Comparison of ENCODE assay signal across 8 cellular contexts in the genomic region with DNA sequence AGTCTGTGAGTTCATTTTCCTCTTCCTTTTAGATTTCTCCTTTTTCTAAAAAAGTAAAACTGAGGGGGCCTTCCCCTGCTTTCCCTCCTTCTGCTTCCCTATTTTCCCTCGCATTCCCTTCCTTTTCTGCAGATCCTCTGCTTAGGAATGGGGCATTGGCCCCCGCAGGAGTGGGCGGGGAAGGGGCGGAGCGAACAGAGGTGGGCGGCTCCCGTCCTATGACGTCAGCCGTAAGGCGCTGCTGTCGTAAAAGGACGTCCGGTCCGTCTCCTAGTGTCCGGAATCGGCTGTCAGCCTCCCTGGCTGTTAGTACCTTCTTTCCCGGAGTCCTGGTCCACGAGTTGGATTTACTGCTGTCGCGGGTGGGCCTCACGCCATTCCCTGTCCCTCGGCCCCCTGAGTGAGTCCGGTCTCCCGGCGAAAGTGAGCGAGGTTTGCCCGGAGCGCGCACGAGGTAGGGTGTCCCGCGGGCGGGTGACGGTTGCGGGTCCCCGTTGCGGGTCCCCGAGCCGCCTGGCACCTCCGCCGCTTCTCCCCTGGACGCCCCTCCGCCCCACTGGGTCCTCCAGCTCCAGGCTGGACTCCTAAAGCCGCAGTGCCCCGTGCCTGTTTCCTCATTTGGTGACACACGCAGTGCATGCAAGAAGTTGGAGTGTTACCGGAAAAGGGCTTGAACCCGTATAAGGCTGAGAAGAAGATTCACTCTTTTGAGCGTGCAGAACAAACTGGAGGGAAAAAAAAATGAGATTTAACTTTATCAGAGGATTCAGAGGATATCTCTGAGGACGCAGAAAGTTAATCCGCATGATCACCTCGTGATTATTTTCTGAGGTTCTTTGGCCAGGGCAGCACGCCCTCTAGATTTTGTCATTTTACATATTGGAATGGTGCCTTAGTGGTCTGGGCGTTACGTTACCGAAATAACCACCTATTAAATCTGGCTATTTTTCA. TPM values are rescaled to one million over a fixed set of nuclear protein-coding genes. Genes with fewer than 3 reads are reported as not detected.
DNase-seq lines count a peak whose midpoint lies in the region; ATAC-seq and TF ChIP-seq lines count a peak whose summit lies in the region.

A gene (plus strand): TSS at position 241 of the 951 bp plus-strand sequence. CDS start 1,477 bp downstream, outside the sequence.

- H3K4me1 ChIP-seq in Peyer's patch (peaks cover 0 to 13% (median 7%) of the 10 kb centered on the region in 4 donors), esophagus squamous epithelium (peaks cover 13 to 36% (median 14%) of the 10 kb centered on the region in 3 donors)

- peak within 1 kb of the TSS; percentile 88 to 93 (median 92) for H3K27ac ChIP-seq in Peyer's patch
- peak within 1 kb of the TSS; percentile 87 to 97 (median 96) for H3K27ac ChIP-seq in esophagus squamous epithelium

- intact Hi-C loops in esophagus squamous epithelium (cut with DNase I): loop anchor here (10.0 kb wide), 1 partner anchor 1566 kb away; no protein-coding TSS in a partner anchor

- H3K27me3 ChIP-seq in Peyer's patch (no peaks in the 10 kb centered on the region), esophagus squamous epithelium (no peaks in the 10 kb centered on the region)

- H3K9me3 ChIP-seq in Peyer's patch (no peaks in the 10 kb centered on the region), esophagus squamous epithelium (no peaks in the 10 kb centered on the region)

- peak in 3 of 6 experiments; percentile 5 to 17 (median 7) for TF ChIP-seq CTCF in Peyer's patch (IDR thresholded peaks at IDR 0.05)
- no peak for TF ChIP-seq CTCF in esophagus squamous epithelium (IDR thresholded peaks at IDR 0.05)

- 0% methylated on average over 11 to 23 of the region's 56 CpGs for WGBS in esophagus squamous epithelium, 2 donors

- DNase-seq in DMS79 (lab: John Stamatoyannopoulos, UW) (peak; percentile 7), HuH-7.5 (ENCODE audit: low spot score) (peak; percentile 52), Peyer's patch (peak; percentile 83 to 96 (median 95)), activated T-helper 1 cell treated with Interleukin-2 at 50 U/mL for 16 hours (ENCODE audit: low read depth) (peak; percentile 77), esophagus squamous epithelium (lab: John Stamatoyannopoulos, UW) (peak; percentile 25), myocyte (ENCODE audit: low read depth) (peak; percentile 95)
- peak; percentile 63 to 68 for DNase-seq in stimulated activated CD8-positive, alpha-beta memory T cell treated with anti-CD3 and anti-CD28 coated beads, Interleukin-7, amount 100 ng/mL, for 48 hours (ENCODE audit: extremely low read depth in 1 of 2, low read depth in 1 of 2)

- TF ChIP-seq POLR2A in Peyer's patch (IDR thresholded peaks at IDR 0.05) (peak; percentile 59 to 67), esophagus squamous epithelium (IDR thresholded peaks at IDR 0.05) (peak in 3 of 4 donors; percentile 65 to 93 (median 76))

- H3K4me3 ChIP-seq in Peyer's patch (peak within 1 kb of the TSS; percentile 77 to 92 (median 88)), esophagus squamous epithelium (peak within 1 kb of the TSS; percentile 65 to 94 (median 84))

- H3K36me3 ChIP-seq in Peyer's patch (no peaks in the 10 kb centered on the region), esophagus squamous epithelium (peaks cover 0 to 28% (median 0%) of the 10 kb centered on the region in 3 donors)

- ATAC-seq in GM21526 (IDR thresholded peaks at IDR 0.05; ENCODE audit: low FRiP score, unreplicated experiment): peak; percentile 90

RNA-seq across cellular contexts. Expression of the gene that starts here (rescaled TPM):
- total RNA-seq in Peyer's patch (10 to 100 TPM; 10.9 to 56.9 (median 20.5) TPM), esophagus squamous epithelium (10 to 100 TPM; 12.3 to 27.5 (median 22.3) TPM), myocyte (37.4 and 67.7 TPM in 2 replicates)
- polyA plus RNA-seq in myocyte (2012): 38.9 TPM

Comparison
In these comparisons a context has a peak if more than half of its experiments do, and no peak if none do; other contexts are left out.
1. Peak in every context shown above with its lines: DNase-seq, ATAC-seq, H3K4me3 ChIP-seq and H3K27ac ChIP-seq.
2. DNase-seq: peak in every context shown above with its lines; median percentile 95 in Peyer's patch; 95 in myocyte; 77 in activated T-helper 1 cell treated with Interleukin-2 at 50 U/mL for 16 hours; 66 in stimulated activated CD8-positive, alpha-beta memory T cell treated with anti-CD3 and anti-CD28 coated beads, Interleukin-7, amount 100 ng/mL, for 48 hours; 52 in HuH-7.5; 25 in esophagus squamous epithelium; 7 in DMS79.